In the genomic region with DNA sequence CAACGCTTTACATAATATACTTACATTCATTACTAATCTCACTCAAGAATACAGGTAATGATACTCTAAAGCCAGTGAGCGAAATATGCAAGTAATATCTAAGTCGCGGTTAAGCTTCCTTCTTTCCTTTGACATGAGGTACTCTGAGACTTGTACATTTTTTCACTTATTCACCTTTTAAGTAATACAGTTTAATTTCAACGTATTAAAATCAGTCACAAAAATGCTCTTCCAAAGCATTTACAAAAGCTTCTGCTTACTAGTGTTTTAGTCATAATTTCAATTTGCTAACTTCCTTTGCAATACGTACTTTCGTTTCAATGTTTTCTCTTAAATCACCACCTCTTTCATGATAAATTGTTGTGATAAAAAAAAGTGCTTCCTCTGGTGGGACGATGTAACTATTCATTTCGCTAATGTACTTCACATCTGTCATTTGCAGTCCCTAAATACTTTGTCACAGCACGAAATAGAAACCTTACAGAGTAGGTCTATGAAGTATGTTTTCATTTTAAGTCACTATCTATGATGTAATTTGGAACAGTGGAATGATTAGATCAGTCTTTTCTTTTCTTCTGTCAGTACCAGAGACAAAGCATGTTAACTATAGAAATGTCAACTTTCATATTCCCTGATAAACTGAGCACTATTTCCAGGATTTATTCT, we compare ENCODE assay signal across 10 cellular contexts. TPM values are rescaled to one million over a fixed set of nuclear protein-coding genes. Genes with fewer than 3 reads are reported as not detected.
A peak's percentile ranks its signal among the peaks of the same experiment; 100 is the strongest.
DNase-seq lines count a peak whose midpoint lies in the region; ATAC-seq, FAIRE-seq and TF ChIP-seq lines count a peak whose summit lies in the region.
"Had no signal": no experiment of that assay in that cellular context is flagged by ENCODE, and none has a peak within 500 bp of the region (broad histone marks: within the 10 kb centered on the region; RNA-seq: fewer than 3 reads in every experiment).

No MANE protein-coding gene starts in this region.

- H3K4me1 ChIP-seq in mucosa of descending colon (ENCODE audit: low read depth): no peaks in the 10 kb centered on the region
- no peaks in the 10 kb centered on the region for H3K4me1 ChIP-seq in HepG2 (ENCODE audit: insufficient read depth, low read length)

- no TSS peak for BruUV-seq in MCF 10A (replicated peaks; lab: Mats Ljungman, UMichigan)
- no TSS peak for BruUV-seq in HepG2 (replicated peaks; lab: Mats Ljungman, UMichigan)

- H3K9ac ChIP-seq in HepG2 (ENCODE audit: insufficient read depth, low read depth, low read length): no peak overlapping the region

- TF ChIP-seq CTCF in AG04450 (IDR thresholded peaks at IDR 0.05; ENCODE audit: low read depth, low read length) (no peak), MCF 10A (IDR thresholded peaks at IDR 0.05; ENCODE audit: unreplicated experiment) (no peak), mucosa of descending colon (IDR thresholded peaks at IDR 0.05) (no peak), HepG2 (CRISPR knock-in tag; IDR thresholded peaks at IDR 0.05) (no peak)

- ATAC-seq in GM19043 (IDR thresholded peaks at IDR 0.05; ENCODE audit: low read depth, unreplicated experiment) (peak; percentile 79), HG03066 (IDR thresholded peaks at IDR 0.05; ENCODE audit: low read depth, unreplicated experiment) (peak; percentile 77), mucosa of descending colon (no peak), HepG2 (no peak), esophagus mucosa (no peak)

- in situ Hi-C loops in HepG2 (cut with HindIII; ENCODE audit: extremely low pct_ligation_motif_present, low pct_unique_long_range_greater_than_20kb): no loop called here

- H2AFZ ChIP-seq in HepG2 (ENCODE audit: low read length): no peak overlapping the region

- no peak overlapping the region for H3K4me2 ChIP-seq in HepG2 (ENCODE audit: low read depth, low read length)

- DNase-seq in AG04450 (ENCODE audit: low read depth, low spot score) (no peak), MCF 10A (ENCODE audit: unreplicated experiment) (no peak), mucosa of descending colon (no peak), HepG2 (ENCODE audit: low spot score) (no peak), hypothalamus (lab: John Stamatoyannopoulos, UW) (no peak)
- DNase-seq: activated B cell treated with CpG ODN at 0.5 μM for 24 hours had no signal

- TF ChIP-seq RAD21 in HepG2 (CRISPR knock-in tag; IDR thresholded peaks at IDR 0.05): no peak

- no peaks in the 10 kb centered on the region for H4K20me1 ChIP-seq in HepG2 (ENCODE audit: insufficient read depth, low read length)

- H3K4me1 Mint-ChIP-seq in MCF 10A (ENCODE audit: insufficient read depth, unreplicated experiment): peaks cover 17% of the 10 kb centered on the region
- H3K4me1 Mint-ChIP-seq: activated B cell treated with CpG ODN at 0.5 μM for 24 hours had no signal

- intact Hi-C loops in MCF 10A (cut with micrococcal nuclease) (no loop called here), mucosa of descending colon (cut with DNase I, micrococcal nuclease) (no loop called here), HepG2 (cut with micrococcal nuclease; ENCODE audit: unreplicated experiment) (no loop called here)

- no peaks in the 10 kb centered on the region for H3K79me2 ChIP-seq in HepG2 (ENCODE audit: insufficient read depth, low read length)

- WGBS in HepG2 (ENCODE audit: low lambda C conversion rate): 33% methylated on average over 10 of the region's 10 CpGs

- peaks cover 9% of the 10 kb centered on the region for H3K9me3 Mint-ChIP-seq in MCF 10A (ENCODE audit: unreplicated experiment)

- TF ChIP-seq POLR2A in HepG2 (IDR thresholded peaks at IDR 0.05; ENCODE audit: insufficient read depth in 1 of 2, low read depth in 2 of 2, low read length in 2 of 2): no peak

- TF ChIP-seq EP300 in HepG2 (IDR thresholded peaks at IDR 0.05; ENCODE audit: low read depth in 2 of 2, low read length in 2 of 2) (no peak), HepG2 (CRISPR knock-in tag; IDR thresholded peaks at IDR 0.05; ENCODE audit: borderline replicate concordance) (no peak)

- POLR2A ChIA-PET in AG04450 (lab: Yijun Ruan, JAX): no interaction called here
- POLR2A ChIA-PET in MCF 10A (lab: Yijun Ruan, JAX): interaction anchor here (0.7 to 1.6 kb wide), 4 partner anchors 8 to 200 kb away, joined by 3 read pairs; no protein-coding TSS in a partner anchor
- POLR2A ChIA-PET in HepG2 (lab: Yijun Ruan, JAX): no interaction called here

- H3K9me3 ChIP-seq in AG04450 (ENCODE audit: control insufficient read depth, insufficient read depth, low read length) (peaks cover 13% of the 10 kb centered on the region), mucosa of descending colon (peaks cover 14% of the 10 kb centered on the region), HepG2 (ENCODE audit: low read length) (peaks cover 72% of the 10 kb centered on the region)

- CTCF ChIA-PET in AG04450 (lab: Charles Lee) (no interaction called here), MCF 10A (lab: Yijun Ruan, JAX) (no interaction called here), HepG2 (lab: Yijun Ruan, JAX; ENCODE audit: low intra/inter-chr PET ratio, low total read pairs) (no interaction called here)

- H3K36me3 Mint-ChIP-seq in MCF 10A (ENCODE audit: insufficient read depth, unreplicated experiment): no peaks in the 10 kb centered on the region

- H3K27me3 ChIP-seq in AG04450 (ENCODE audit: control insufficient read depth, insufficient read depth, low read length) (no peaks in the 10 kb centered on the region), HepG2 (ENCODE audit: control insufficient read depth in 1 of 2, insufficient read depth in 2 of 2, low read length in 2 of 2) (no peaks in the 10 kb centered on the region)

- no peak overlapping the region for H3K27ac ChIP-seq in AG04450 (ENCODE audit: low read depth, low read length)
- H3K27ac ChIP-seq in HepG2 (ENCODE audit: extremely low read length, insufficient read depth, low read length): no peak overlapping the region

- H3K27me3 Mint-ChIP-seq in MCF 10A (ENCODE audit: insufficient read depth, unreplicated experiment): no peaks in the 10 kb centered on the region
- H3K27me3 Mint-ChIP-seq: activated B cell treated with CpG ODN at 0.5 μM for 24 hours had no signal

- H3K4me3 ChIP-seq in AG04450 (ENCODE audit: low read depth, low read length): peak overlapping the region; percentile 52
- no peak overlapping the region for H3K4me3 ChIP-seq in mucosa of descending colon
- H3K4me3 ChIP-seq in HepG2 (replicated peaks in 1 of 3; ENCODE audit: insufficient read depth in 1 of 3, low read depth in 2 of 3, low read length in 3 of 3): no peak overlapping the region
- H3K4me3 ChIP-seq: lung had no signal

- no peaks in the 10 kb centered on the region for H3K36me3 ChIP-seq in mucosa of descending colon (ENCODE audit: low read depth)
- H3K36me3 ChIP-seq in HepG2 (replicated peaks in 1 of 2; ENCODE audit: control insufficient read depth in 1 of 2, insufficient read depth in 2 of 2, low read length in 2 of 2): no peaks in the 10 kb centered on the region

- peak overlapping the region; percentile 80 for H3K27ac Mint-ChIP-seq in MCF 10A (ENCODE audit: low read depth, unreplicated experiment)
- H3K27ac Mint-ChIP-seq: activated B cell treated with CpG ODN at 0.5 μM for 24 hours had no signal

- FAIRE-seq in HepG2 (lab: Jason Lieb, UNC): no peak

- peak overlapping the region; percentile 66 for H3K4me3 Mint-ChIP-seq in MCF 10A (ENCODE audit: unreplicated experiment)
- H3K4me3 Mint-ChIP-seq: activated B cell treated with CpG ODN at 0.5 μM for 24 hours had no signal

TF ChIP-seq in HepG2, 621 proteins besides CTCF, POLR2A, EP300 and RAD21 (continues in another document):
- no peak for TF ChIP-seq FOXK1 (CRISPR knock-in tag; IDR thresholded peaks at IDR 0.05; ENCODE audit: borderline replicate concordance, low read depth)
- TF ChIP-seq PHF5A (CRISPR knock-in tag; IDR thresholded peaks at IDR 0.05; ENCODE audit: low read depth, unreplicated experiment): no peak
- TF ChIP-seq ZNF790 (CRISPR knock-in tag; IDR thresholded peaks at IDR 0.05; ENCODE audit: borderline replicate concordance): no peak
- TF ChIP-seq NCOA5 (CRISPR knock-in tag; IDR thresholded peaks at IDR 0.05): no peak
- TF ChIP-seq, protein P1, sequence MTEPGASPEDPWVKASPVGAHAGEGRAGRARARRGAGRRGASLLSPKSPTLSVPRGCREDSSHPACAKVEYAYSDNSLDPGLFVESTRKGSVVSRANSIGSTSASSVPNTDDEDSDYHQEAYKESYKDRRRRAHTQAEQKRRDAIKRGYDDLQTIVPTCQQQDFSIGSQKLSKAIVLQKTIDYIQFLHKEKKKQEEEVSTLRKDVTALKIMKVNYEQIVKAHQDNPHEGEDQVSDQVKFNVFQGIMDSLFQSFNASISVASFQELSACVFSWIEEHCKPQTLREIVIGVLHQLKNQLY (CRISPR knock-in tag; IDR thresholded peaks at IDR 0.05): no peak
- no peak for TF ChIP-seq PHB2 (IDR thresholded peaks at IDR 0.05; ENCODE audit: partially characterized antibody)

RNA-seq across cellular contexts. Expression of a gene that starts 34.0 kb away (rescaled TPM):
- polyA plus RNA-seq in AG04450 (2011; rRNA removed) (11.9 and 16.6 TPM in 2 replicates), HepG2 (2011; rRNA removed) (not detected in 2 replicates)
- polyA minus RNA-seq in AG04450 (2011; rRNA and poly(A)+ RNA removed): 7.7 and 17.7 TPM in 2 replicates
- total RNA-seq in MCF 10A (2022) (0.21 TPM in 1 of 2 replicates, not detected in the other), mucosa of descending colon (1 to 10 TPM; 1.7 to 5.3 (median 4.6) TPM), HepG2 (2016; rRNA removed; fragmentation: Illumina TruSeq; extraction: Trizol) (not detected in 2 replicates), esophagus mucosa (3.5 TPM)
- not detected in 2 replicates for total RNA-seq in HepG2 (2016; cell fraction: cytosol; rRNA removed; fragmentation: Illumina TruSeq; extraction: Trizol; ENCODE audit: low read depth)
- total RNA-seq in HepG2 (2016; cell fraction: insoluble cytoplasmic fraction; rRNA removed; fragmentation: Illumina TruSeq; extraction: Trizol): not detected in 2 replicates
- not detected in 2 replicates for total RNA-seq in HepG2 (2016; cell fraction: membrane; rRNA removed; fragmentation: Illumina TruSeq; extraction: Trizol)
- total RNA-seq in HepG2 (2016; cell fraction: nucleus; rRNA removed; fragmentation: Illumina TruSeq; extraction: Trizol): not detected in 2 replicates
- not detected in 2 replicates for polyA plus RNA-seq in HepG2 (2011; cell fraction: cytosol; rRNA removed)
- polyA plus RNA-seq in HepG2 (2011; cell fraction: nucleus; rRNA removed): not detected in 2 replicates
- polyA plus RNA-seq in HepG2 (2012): not detected in 2 replicates
- not detected in 2 replicates for polyA plus RNA-seq in HepG2 (2016; cell fraction: cytosol; fragmentation: Illumina TruSeq; extraction: Trizol; ENCODE audit: low read depth)
- polyA plus RNA-seq in HepG2 (2016; cell fraction: insoluble cytoplasmic fraction; fragmentation: Illumina TruSeq; extraction: Trizol; ENCODE audit: low read depth): not detected in 2 replicates
- polyA plus RNA-seq in HepG2 (2016; cell fraction: membrane; fragmentation: Illumina TruSeq; extraction: Trizol; ENCODE audit: low read depth): not detected in 2 replicates
- not detected in 2 replicates for polyA plus RNA-seq in HepG2 (2016; cell fraction: nucleus; fragmentation: Illumina TruSeq; extraction: Trizol; ENCODE audit: insufficient read depth, low read depth)
- polyA minus RNA-seq in HepG2 (2011; rRNA and poly(A)+ RNA removed; ENCODE audit: low replicate concordance): not detected in 2 replicates
- polyA minus RNA-seq in HepG2 (2011; cell fraction: cytosol; rRNA and poly(A)+ RNA removed): not detected in 2 replicates
- not detected in 2 replicates for polyA minus RNA-seq in HepG2 (2011; cell fraction: nucleus; rRNA and poly(A)+ RNA removed)
- total RNA-seq: activated B cell treated with CpG ODN at 0.5 μM for 24 hours had no signal

Comparison
In these comparisons a context has a peak if more than half of its experiments do, and no peak if none do; other contexts are left out.
1. ATAC-seq: peak in GM19043 (single experiment) and HG03066 (single experiment); none in mucosa of descending colon (single experiment), HepG2 (single experiment) and esophagus mucosa (single experiment).